38 cellular contexts compared by ENCODE assay signal in genomic region chr1:34427170-34427569, GRCh38.
"Had no signal": no experiment of that assay in that cellular context is flagged by ENCODE, and none has a peak within 500 bp of the region (broad histone marks: within the 10 kb centered on the region; RNA-seq: fewer than 3 reads in every experiment).

No MANE protein-coding gene starts in this region.

- H3K27ac ChIP-seq: adrenal gland, ascending aorta, body of pancreas, brain microvascular endothelial cell, cardiac muscle cell had no signal

- H3K27ac Mint-ChIP-seq: activated naive CD4-positive, alpha-beta T cell treated with anti-CD3 and anti-CD28 coated beads for 36 hours; activated naive CD4-positive, alpha-beta T cell treated with anti-CD3 and anti-CD28 coated beads, Interleukin-2, amount 10 ng/mL, durations not matched to agents 7 days and 5 days; activated naive CD4-positive, alpha-beta T cell treated with anti-CD3 and anti-CD28 coated beads, Interleukin-2, amount 50 U/mL, for 24 hours; activated naive CD4-positive, alpha-beta T cell treated with anti-CD3 and anti-CD28 coated beads, Interleukin-2, amount 50 U/mL, for 72 hours; activated naive CD8-positive, alpha-beta T cell; activated naive CD8-positive, alpha-beta T cell treated with anti-CD3 and anti-CD28 coated beads for 36 hours; activated naive CD8-positive, alpha-beta T cell treated with anti-CD3 and anti-CD28 coated beads, Interleukin-2, amount 10 ng/mL, durations not matched to agents 7 days and 5 days; activated naive CD8-positive, alpha-beta T cell treated with anti-CD3 and anti-CD28 coated beads, Interleukin-2, amount 50 U/mL, for 24 hours; activated T-cell treated with anti-CD3 and anti-CD28 coated beads, Interleukin-2, amount 50 U/mL, for 24 hours; activated T-cell treated with anti-CD3 and anti-CD28 coated beads, Interleukin-2, amount 50 U/mL, for 72 hours; activated T-helper 1 cell treated with anti-CD3 and anti-CD28 coated beads, Interleukin-12 subunit alpha, Interleukin-12 subunit beta, Interleukin-2, Interleukin-4 antibody, amounts not matched to agents 30 ng/mL and 10 ng/mL and 1 ng/mL, durations not matched to agents 14 hours and 24 hours and 36 hours; activated T-helper 17 cell treated with anti-CD3 and anti-CD28 coated beads, Interleukin-2, amount 50 U/mL, for 72 hours; activated T-helper 2 cell treated with anti-CD3 and anti-CD28 coated beads, Interferon-gamma antibody, Interleukin-2, Interleukin-4, amounts not matched to agents 10 μg/mL and 5 μg/mL and 100 μg/mL, durations not matched to agents 14 hours and 24 hours and 36 hours; brain had no signal

- H3K4me1 ChIP-seq: adrenal gland, ascending aorta, body of pancreas had no signal

- H3K9me3 Mint-ChIP-seq: activated naive CD4-positive, alpha-beta T cell treated with anti-CD3 and anti-CD28 coated beads for 36 hours; activated naive CD4-positive, alpha-beta T cell treated with anti-CD3 and anti-CD28 coated beads, Interleukin-2, amount 10 ng/mL, durations not matched to agents 7 days and 5 days; activated naive CD4-positive, alpha-beta T cell treated with anti-CD3 and anti-CD28 coated beads, Interleukin-2, amount 50 U/mL, for 24 hours; activated naive CD4-positive, alpha-beta T cell treated with anti-CD3 and anti-CD28 coated beads, Interleukin-2, amount 50 U/mL, for 72 hours; activated naive CD8-positive, alpha-beta T cell treated with anti-CD3 and anti-CD28 coated beads for 36 hours; activated naive CD8-positive, alpha-beta T cell treated with anti-CD3 and anti-CD28 coated beads, Interleukin-2, amount 10 ng/mL, durations not matched to agents 7 days and 5 days; activated naive CD8-positive, alpha-beta T cell treated with anti-CD3 and anti-CD28 coated beads, Interleukin-2, amount 50 U/mL, for 24 hours; activated T-cell treated with anti-CD3 and anti-CD28 coated beads, Interleukin-2, amount 50 U/mL, for 24 hours; activated T-cell treated with anti-CD3 and anti-CD28 coated beads, Interleukin-2, amount 50 U/mL, for 4 hours; activated T-cell treated with anti-CD3 and anti-CD28 coated beads, Interleukin-2, amount 50 U/mL, for 72 hours; activated T-helper 1 cell treated with anti-CD3 and anti-CD28 coated beads, Interleukin-12 subunit alpha, Interleukin-12 subunit beta, Interleukin-2, Interleukin-4 antibody, amounts not matched to agents 30 ng/mL and 10 ng/mL and 1 ng/mL, durations not matched to agents 14 hours and 24 hours and 36 hours; activated T-helper 17 cell treated with anti-CD3 and anti-CD28 coated beads, Interleukin-2, amount 50 U/mL, for 72 hours; activated T-helper 2 cell treated with anti-CD3 and anti-CD28 coated beads, Interferon-gamma antibody, Interleukin-2, Interleukin-4, amounts not matched to agents 10 μg/mL and 5 μg/mL and 100 μg/mL, durations not matched to agents 14 hours and 24 hours and 36 hours; central memory CD8-positive, alpha-beta T cell had no signal

- H3K4me3 Mint-ChIP-seq: activated naive CD4-positive, alpha-beta T cell treated with anti-CD3 and anti-CD28 coated beads for 36 hours; activated naive CD4-positive, alpha-beta T cell treated with anti-CD3 and anti-CD28 coated beads, Interleukin-2, amount 10 ng/mL, durations not matched to agents 7 days and 5 days; activated naive CD4-positive, alpha-beta T cell treated with anti-CD3 and anti-CD28 coated beads, Interleukin-2, amount 50 U/mL, for 24 hours; activated naive CD8-positive, alpha-beta T cell; activated naive CD8-positive, alpha-beta T cell treated with anti-CD3 and anti-CD28 coated beads for 36 hours; activated naive CD8-positive, alpha-beta T cell treated with anti-CD3 and anti-CD28 coated beads, Interleukin-2, amount 10 ng/mL, durations not matched to agents 7 days and 5 days; activated naive CD8-positive, alpha-beta T cell treated with anti-CD3 and anti-CD28 coated beads, Interleukin-2, amount 50 U/mL, for 24 hours; activated T-cell treated with anti-CD3 and anti-CD28 coated beads, Interleukin-2, amount 50 U/mL, for 24 hours; activated T-cell treated with anti-CD3 and anti-CD28 coated beads, Interleukin-2, amount 50 U/mL, for 4 hours; activated T-cell treated with anti-CD3 and anti-CD28 coated beads, Interleukin-2, amount 50 U/mL, for 72 hours; activated T-helper 1 cell treated with anti-CD3 and anti-CD28 coated beads, Interleukin-12 subunit alpha, Interleukin-12 subunit beta, Interleukin-2, Interleukin-4 antibody, amounts not matched to agents 30 ng/mL and 10 ng/mL and 1 ng/mL, durations not matched to agents 14 hours and 24 hours and 36 hours; activated T-helper 17 cell treated with anti-CD3 and anti-CD28 coated beads, Interleukin-2, amount 50 U/mL, for 72 hours; brain; central memory CD8-positive, alpha-beta T cell had no signal

- DNase-seq: activated effector memory CD4-positive, alpha-beta T cell treated with anti-CD3 and anti-CD28 coated beads, Interleukin-2, amount 50 U/mL, for 16 hours; activated effector memory CD4-positive, alpha-beta T cell treated with Interleukin-2 at 50 U/mL for 16 hours; activated gamma-delta T cell; activated gamma-delta T cell treated with Interleukin-2 at 50 U/mL for 16 hours; activated naive CD4-positive, alpha-beta T cell; activated naive CD4-positive, alpha-beta T cell treated with anti-CD3 and anti-CD28 coated beads for 36 hours; activated naive CD4-positive, alpha-beta T cell treated with anti-CD3 and anti-CD28 coated beads, Interleukin-2, amount 10 ng/mL, durations not matched to agents 7 days and 5 days; activated naive CD4-positive, alpha-beta T cell treated with anti-CD3 and anti-CD28 coated beads, Interleukin-2, amount 50 U/mL, for 16 hours; activated naive CD4-positive, alpha-beta T cell treated with Interleukin-2 at 50 U/mL for 16 hours; activated naive CD8-positive, alpha-beta T cell treated with anti-CD3 and anti-CD28 coated beads for 36 hours; activated naive CD8-positive, alpha-beta T cell treated with anti-CD3 and anti-CD28 coated beads, Interleukin-2, amount 10 ng/mL, durations not matched to agents 7 days and 5 days; activated naive CD8-positive, alpha-beta T cell treated with anti-CD3 and anti-CD28 coated beads, Interleukin-2, amount 50 U/mL, for 24 hours; activated T-cell treated with anti-CD3 and anti-CD28 coated beads for 4 hours; activated T-cell treated with anti-CD3 and anti-CD28 coated beads, Interleukin-2, amount 50 U/mL, for 1 hour; activated T-cell treated with anti-CD3 and anti-CD28 coated beads, Interleukin-2, amount 50 U/mL, for 24 hours; activated T-cell treated with anti-CD3 and anti-CD28 coated beads, Interleukin-2, amount 50 U/mL, for 4 hours; activated T-cell treated with anti-CD3 and anti-CD28 coated beads, Interleukin-2, amount 50 U/mL, for 48 hours; activated T-cell treated with anti-CD3 and anti-CD28 coated beads, Interleukin-2, amount 50 U/mL, for 72 hours; adrenal gland; amniotic stem cell; amygdala; anterior cingulate cortex; aorta; body of pancreas; brain microvascular endothelial cell; caudate nucleus; central memory CD4-positive, alpha-beta T cell; cerebellar nuclear complex had no signal

- H3K36me3 ChIP-seq: adrenal gland, ascending aorta, brain microvascular endothelial cell, cardiac muscle cell had no signal

- H3K27me3 ChIP-seq: adrenal gland, ascending aorta, body of pancreas, brain microvascular endothelial cell, cardiac muscle cell had no signal

- H3K36me3 Mint-ChIP-seq: activated naive CD4-positive, alpha-beta T cell treated with anti-CD3 and anti-CD28 coated beads, Interleukin-2, amount 10 ng/mL, durations not matched to agents 7 days and 5 days; activated naive CD4-positive, alpha-beta T cell treated with anti-CD3 and anti-CD28 coated beads, Interleukin-2, amount 50 U/mL, for 24 hours; activated naive CD4-positive, alpha-beta T cell treated with anti-CD3 and anti-CD28 coated beads, Interleukin-2, amount 50 U/mL, for 72 hours; activated naive CD8-positive, alpha-beta T cell; activated naive CD8-positive, alpha-beta T cell treated with anti-CD3 and anti-CD28 coated beads for 36 hours; activated naive CD8-positive, alpha-beta T cell treated with anti-CD3 and anti-CD28 coated beads, Interleukin-2, amount 10 ng/mL, durations not matched to agents 7 days and 5 days; brain had no signal

- H3K4me1 Mint-ChIP-seq: activated naive CD4-positive, alpha-beta T cell treated with anti-CD3 and anti-CD28 coated beads, Interleukin-2, amount 10 ng/mL, durations not matched to agents 7 days and 5 days; activated naive CD4-positive, alpha-beta T cell treated with anti-CD3 and anti-CD28 coated beads, Interleukin-2, amount 50 U/mL, for 24 hours; activated naive CD8-positive, alpha-beta T cell treated with anti-CD3 and anti-CD28 coated beads for 36 hours; activated naive CD8-positive, alpha-beta T cell treated with anti-CD3 and anti-CD28 coated beads, Interleukin-2, amount 10 ng/mL, durations not matched to agents 7 days and 5 days; activated naive CD8-positive, alpha-beta T cell treated with anti-CD3 and anti-CD28 coated beads, Interleukin-2, amount 50 U/mL, for 24 hours; activated T-helper 17 cell treated with anti-CD3 and anti-CD28 coated beads, Interleukin-2, amount 50 U/mL, for 72 hours; brain; central memory CD8-positive, alpha-beta T cell had no signal

- H3K4me3 ChIP-seq: adrenal gland, ascending aorta, body of pancreas, cardiac muscle cell had no signal

- ATAC-seq: activated naive CD4-positive, alpha-beta T cell treated with anti-CD3 and anti-CD28 coated beads, Interleukin-2, amount 50 U/mL, for 72 hours; activated naive CD8-positive, alpha-beta T cell treated with anti-CD3 and anti-CD28 coated beads, Interleukin-2, amount 50 U/mL, for 24 hours; activated T-cell treated with anti-CD3 and anti-CD28 coated beads, Interleukin-2, amount 50 U/mL, for 4 hours; activated T-cell treated with anti-CD3 and anti-CD28 coated beads, Interleukin-2, amount 50 U/mL, for 72 hours; activated T-helper 17 cell treated with anti-CD3 and anti-CD28 coated beads, Interleukin-2, amount 50 U/mL, for 72 hours; body of pancreas had no signal

- H3K9me3 ChIP-seq: adrenal gland, ascending aorta, body of pancreas had no signal

- H3K27me3 Mint-ChIP-seq: activated naive CD8-positive, alpha-beta T cell treated with anti-CD3 and anti-CD28 coated beads, Interleukin-2, amount 50 U/mL, for 24 hours had no signal
